23 cellular contexts compared by ENCODE assay signal in the genomic region with DNA sequence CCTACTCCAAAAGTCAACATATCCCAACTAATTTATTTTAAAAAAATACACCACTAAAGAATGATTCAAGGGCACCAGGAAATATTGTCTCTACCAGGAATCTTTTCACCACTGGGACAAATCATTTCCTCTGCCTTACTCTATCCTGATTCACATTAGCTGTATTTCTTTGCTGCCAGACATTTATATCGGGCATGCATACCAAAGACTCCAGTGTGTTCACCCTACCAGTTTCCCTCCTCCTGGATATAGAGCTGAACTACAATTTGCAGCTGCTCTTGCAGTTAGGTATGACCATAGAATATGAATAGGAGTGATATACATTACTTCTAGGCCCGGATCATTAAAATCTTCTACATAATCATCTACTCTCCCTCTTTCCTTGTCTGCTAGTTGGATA. TPM values are rescaled to one million over a fixed set of nuclear protein-coding genes. Genes with fewer than 3 reads are reported as not detected.
"Had no signal": no experiment of that assay in that cellular context is flagged by ENCODE, and none has a peak within 500 bp of the region (broad histone marks: within the 10 kb centered on the region; RNA-seq: fewer than 3 reads in every experiment).

No MANE protein-coding gene starts in this region.

- H3K27ac ChIP-seq: hepatocyte, left ventricle myocardium inferior, pancreas, prostate gland, spleen, tibial nerve, uterus had no signal

- H3K9me3 ChIP-seq: left ventricle myocardium inferior, pancreas, prostate gland, spleen, tibial nerve, uterus had no signal

- H3K4me3 ChIP-seq: hepatocyte, left ventricle myocardium inferior, lung, pancreas, prostate gland, spleen, tibial nerve, uterus had no signal

- H3K4me2 ChIP-seq: hepatocyte had no signal

- ATAC-seq: naive thymus-derived CD8-positive, alpha-beta T cell; pancreas; right cardiac atrium; sciatic nerve; stimulated activated effector memory CD8-positive, alpha-beta T cell treated with anti-CD3 and anti-CD28 coated beads, Interleukin-12 subunit alpha, Interleukin-12 subunit beta, amount 100 ng/mL, for 72 hours; stimulated activated naive CD8-positive, alpha-beta T cell treated with anti-CD3 and anti-CD28 coated beads, Interleukin-15, amount 100 ng/mL, for 72 hours had no signal

- DNase-seq: islet precursor cell; left ventricle myocardium inferior; mesendoderm; naive thymus-derived CD8-positive, alpha-beta T cell; nucleus accumbens; pancreas; posterior cingulate gyrus; retina; right cardiac atrium; small intestine; spleen; stimulated activated CD4-positive, alpha-beta T cell treated with anti-CD3 and anti-CD28 coated beads, Interleukin-4, amount 100 ng/mL, for 24 hours; stimulated activated naive CD4-positive, alpha-beta T cell treated with Interleukin-2 at 50 U/mL for 16 hours; stimulated activated naive CD8-positive, alpha-beta T cell treated with anti-CD3 and anti-CD28 coated beads, Interleukin-15, amount 100 ng/mL, for 72 hours; substantia nigra; uterus had no signal

- H3K79me2 ChIP-seq: hepatocyte had no signal

- H3K4me1 ChIP-seq: pancreas, prostate gland, spleen, tibial nerve, uterus had no signal

- H3K36me3 ChIP-seq: left ventricle myocardium inferior, pancreas, prostate gland, spleen, tibial nerve, uterus had no signal

- H2AFZ ChIP-seq: hepatocyte had no signal

RNA-seq across cellular contexts. Expression of a gene that starts 7.6 kb away (rescaled TPM):
- total RNA-seq: left ventricle myocardium inferior; naive thymus-derived CD8-positive, alpha-beta T cell; sciatic nerve; tibial nerve; ureter had no signal
- polyA plus RNA-seq: naive thymus-derived CD8-positive, alpha-beta T cell; right cardiac atrium had no signal
